Comparison of ENCODE assay signal across 1 cellular context in genomic region chr20:17676378-17676759, GRCh38.
TF ChIP-seq lines count a peak whose summit lies in the region.

No MANE protein-coding gene starts in this region.

TF ChIP-seq in GM23338, 12 proteins besides CTCF, POLR2A, EP300 and RAD21 (continued from another document):
- TF ChIP-seq REST (IDR thresholded peaks at IDR 0.05; ENCODE audit: unreplicated experiment), result no peak
- no peak for TF ChIP-seq EZH2phosphoT487 (IDR thresholded peaks at IDR 0.05; ENCODE audit: unreplicated experiment)
- TF ChIP-seq POLR2AphosphoS5 (IDR thresholded peaks at IDR 0.05; ENCODE audit: low read depth), result no peak
- no peak for TF ChIP-seq ZNF462 (CRISPR knock-in tag; IDR thresholded peaks at IDR 0.05)
- no peak for TF ChIP-seq ETS1 (IDR thresholded peaks at IDR 0.05)
- no peak for TF ChIP-seq NANOG (IDR thresholded peaks at IDR 0.05; ENCODE audit: borderline replicate concordance)
TF ChIP-seq in GM23338: peak in this region for 0.
